In the genomic region with DNA sequence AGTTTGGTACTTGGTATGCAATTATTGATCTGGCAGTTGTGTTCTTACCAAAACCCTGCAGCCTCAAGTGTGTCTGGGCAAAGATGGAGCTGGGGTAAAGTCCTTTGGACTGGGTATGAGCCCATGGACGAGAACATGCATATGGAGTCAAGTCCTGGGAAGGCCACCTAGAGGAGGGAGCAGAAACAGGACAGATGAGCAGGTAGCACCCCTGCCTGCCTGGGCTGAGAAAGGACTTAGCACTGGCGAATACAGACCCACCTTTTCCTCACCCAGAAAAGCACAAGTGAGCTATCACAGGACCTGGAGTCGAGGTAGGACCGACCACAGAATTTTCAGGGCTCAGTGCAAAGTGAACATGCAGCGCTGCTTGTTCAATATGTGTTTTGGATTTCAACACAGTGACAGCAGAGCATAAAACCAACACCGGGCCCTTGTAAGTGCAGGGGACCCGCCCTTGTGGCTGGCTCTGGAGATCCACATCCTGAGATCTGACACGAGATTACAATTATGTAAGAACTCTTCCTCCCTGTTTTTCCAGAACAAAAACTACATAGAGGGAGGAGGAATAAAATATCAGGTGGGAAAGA, we compare ENCODE assay signal across 23 cellular contexts.
DNase-seq lines count a peak whose midpoint lies in the region; ATAC-seq and TF ChIP-seq lines count a peak whose summit lies in the region.
"Had no signal": no experiment of that assay in that cellular context is flagged by ENCODE, and none has a peak within 500 bp of the region (broad histone marks: within the 10 kb centered on the region; RNA-seq: fewer than 3 reads in every experiment).

No MANE protein-coding gene starts in this region.

- no peak for TF ChIP-seq POLR2A in GM18505 (IDR thresholded peaks at IDR 0.05; ENCODE audit: borderline replicate concordance, extremely low read depth, insufficient read depth, insufficient read length)

- peak; percentile 3 to 9 for DNase-seq in NOMO-1 (lab: John Stamatoyannopoulos, UW; ENCODE audit: unreplicated experiment in 2 of 2)
- DNase-seq in NOMO-1 treated with dmso at 0.1 percent for 144 hours (lab: John Stamatoyannopoulos, UW; ENCODE audit: unreplicated experiment) = no peak
- DNase-seq in SW480 (ENCODE audit: low spot score) = peak; percentile 43
- DNase-seq in iPS-NIHi11 (ENCODE audit: low spot score) = peak; percentile 32
- DNase-seq in stimulated activated CD4-positive, alpha-beta T cell treated with anti-CD3 and anti-CD28 coated beads, Interleukin-12 subunit alpha, Interleukin-12 subunit beta, amount 100 ng/mL, for 4 hours = no peak
- no peak for DNase-seq in NCI-H748 treated with DMSO at 0.1 percent for 48 hours (lab: John Stamatoyannopoulos, UW)
- no peak for DNase-seq in amniotic stem cell (lab: John Stamatoyannopoulos, UW)
- DNase-seq: activated CD4-positive, alpha-beta T cell treated with anti-CD3 and anti-CD28 coated beads, Interleukin-2, amount 10 ng/mL, durations not matched to agents 24 days and 14 days; activated CD8-positive, alpha-beta memory T cell treated with anti-CD3 and anti-CD28 coated beads for 24 hours; activated effector memory CD4-positive, alpha-beta T cell treated with Interleukin-2 at 50 U/mL for 16 hours; anterior cingulate cortex; Calu3; DMS79; left ventricle myocardium inferior; MV-4-11; NCI-H1694; pancreas; small intestine; stimulated activated naive CD4-positive, alpha-beta T cell; upper lobe of left lung had no signal

- no peak for ATAC-seq in GM18505 (IDR thresholded peaks at IDR 0.05; ENCODE audit: unreplicated experiment)
- ATAC-seq: activated naive CD4-positive, alpha-beta T cell treated with anti-CD3 and anti-CD28 coated beads, Interleukin-2, amount 50 U/mL, for 72 hours; pancreas; SK-N-SH treated with all-trans-retinoic acid at 6 μM for 48 hours had no signal

Comparison
In these comparisons a context has a peak if more than half of its experiments do, and no peak if none do; other contexts are left out.
1. DNase-seq: peak in NOMO-1 (2 of 2), SW480 (single experiment) and iPS-NIHi11 (single experiment); none in NOMO-1 treated with dmso at 0.1 percent for 144 hours (single experiment), stimulated activated CD4-positive, alpha-beta T cell treated with anti-CD3 and anti-CD28 coated beads, Interleukin-12 subunit alpha, Interleukin-12 subunit beta, amount 100 ng/mL, for 4 hours (single experiment), NCI-H748 treated with DMSO at 0.1 percent for 48 hours (single experiment) and amniotic stem cell (single experiment).